Comparison of ENCODE assay signal across 13 cellular contexts in the genomic region with DNA sequence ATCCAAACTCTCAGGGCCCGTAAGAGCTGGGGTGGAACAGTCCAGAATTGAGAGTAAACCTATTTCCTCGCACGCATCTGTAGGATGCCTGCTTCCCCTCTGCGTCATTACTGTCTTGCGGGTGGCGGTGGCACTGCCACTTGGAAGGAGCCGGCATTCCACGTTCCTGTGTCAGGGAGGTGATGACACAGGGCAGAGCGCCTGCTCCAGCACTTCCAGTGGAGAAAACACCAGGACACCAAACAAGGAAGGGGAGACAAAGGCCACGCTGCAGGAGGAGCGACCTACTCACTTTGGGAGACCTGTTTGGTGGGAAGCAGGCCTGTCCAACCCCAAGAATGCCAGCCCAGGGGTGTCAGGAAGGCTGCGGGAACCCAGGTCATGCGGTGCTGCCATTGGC. TPM values are rescaled to one million over a fixed set of nuclear protein-coding genes. Genes with fewer than 3 reads are reported as not detected.
DNase-seq lines count a peak whose midpoint lies in the region; ATAC-seq lines count a peak whose summit lies in the region.
"Had no signal": no experiment of that assay in that cellular context is flagged by ENCODE, and none has a peak within 500 bp of the region (broad histone marks: within the 10 kb centered on the region; RNA-seq: fewer than 3 reads in every experiment).

No MANE protein-coding gene starts in this region.

- H3K9me3 Mint-ChIP-seq in activated CD4-positive, alpha-beta memory T cell treated with anti-CD3 and anti-CD28 coated beads, Interleukin-2, amount 10 ng/mL, durations not matched to agents 7 days and 5 days, result no peaks in the 10 kb centered on the region
- no peaks in the 10 kb centered on the region for H3K9me3 Mint-ChIP-seq in activated CD4-positive, alpha-beta memory T cell treated with anti-CD3 and anti-CD28 coated beads for 36 hours
- no peaks in the 10 kb centered on the region for H3K9me3 Mint-ChIP-seq in CD4-positive, CD25-positive, alpha-beta regulatory T cell
- no peaks in the 10 kb centered on the region for H3K9me3 Mint-ChIP-seq in activated CD8-positive, alpha-beta T cell treated with anti-CD3 and anti-CD28 coated beads, Interleukin-2, amount 10 ng/mL, durations not matched to agents 7 days and 5 days (ENCODE audit: insufficient read depth)
- no peaks in the 10 kb centered on the region for H3K9me3 Mint-ChIP-seq in naive thymus-derived CD8-positive, alpha-beta T cell

- CTCF ChIA-PET in activated CD4-positive, alpha-beta memory T cell treated with anti-CD3 and anti-CD28 coated beads, Interleukin-2, amount 10 ng/mL, durations not matched to agents 7 days and 5 days (lab: Charles Lee), result no interaction called here
- CTCF ChIA-PET in activated CD4-positive, alpha-beta memory T cell treated with anti-CD3 and anti-CD28 coated beads for 36 hours (lab: Charles Lee), result interaction anchor here (6.5 kb wide), 1 partner anchor 27 kb away, joined by 34 read pairs; no protein-coding TSS in a partner anchor
- CTCF ChIA-PET in activated CD8-positive, alpha-beta T cell treated with anti-CD3 and anti-CD28 coated beads, Interleukin-2, amount 10 ng/mL, durations not matched to agents 7 days and 5 days (lab: Charles Lee), result interaction anchor here (2.5 to 3.6 kb wide), 2 partner anchors 28 to 49 kb away, joined by 10 to 15 read pairs; no protein-coding TSS in a partner anchor

- H3K36me3 ChIP-seq in CD4-positive, CD25-positive, alpha-beta regulatory T cell (ENCODE audit: control insufficient read depth, insufficient read depth, low read length), result peaks cover 5% of the 10 kb centered on the region

- peaks cover 39% of the 10 kb centered on the region for H3K4me1 Mint-ChIP-seq in activated CD4-positive, alpha-beta memory T cell treated with anti-CD3 and anti-CD28 coated beads, Interleukin-2, amount 10 ng/mL, durations not matched to agents 7 days and 5 days
- peaks cover 8% of the 10 kb centered on the region for H3K4me1 Mint-ChIP-seq in activated CD4-positive, alpha-beta memory T cell treated with anti-CD3 and anti-CD28 coated beads for 36 hours (ENCODE audit: low read depth)
- peaks cover 0 to 43% (median 10%) of the 10 kb centered on the region in 4 donors for H3K4me1 Mint-ChIP-seq in CD4-positive, CD25-positive, alpha-beta regulatory T cell
- H3K4me1 Mint-ChIP-seq in activated CD8-positive, alpha-beta T cell treated with anti-CD3 and anti-CD28 coated beads, Interleukin-2, amount 10 ng/mL, durations not matched to agents 7 days and 5 days (ENCODE audit: low read depth), result peaks cover 54% of the 10 kb centered on the region
- H3K4me1 Mint-ChIP-seq in naive thymus-derived CD8-positive, alpha-beta T cell, result peaks cover 0 to 28% (median 21%) of the 10 kb centered on the region in 4 donors

- H3K4me3 Mint-ChIP-seq in activated CD4-positive, alpha-beta memory T cell treated with anti-CD3 and anti-CD28 coated beads, Interleukin-2, amount 10 ng/mL, durations not matched to agents 7 days and 5 days, result no peak overlapping the region
- no peak overlapping the region for H3K4me3 Mint-ChIP-seq in activated CD4-positive, alpha-beta memory T cell treated with anti-CD3 and anti-CD28 coated beads for 36 hours
- no peak overlapping the region for H3K4me3 Mint-ChIP-seq in CD4-positive, CD25-positive, alpha-beta regulatory T cell
- no peak overlapping the region for H3K4me3 Mint-ChIP-seq in activated CD8-positive, alpha-beta T cell treated with anti-CD3 and anti-CD28 coated beads, Interleukin-2, amount 10 ng/mL, durations not matched to agents 7 days and 5 days
- H3K4me3 Mint-ChIP-seq in naive thymus-derived CD8-positive, alpha-beta T cell, result no peak overlapping the region

- no peaks in the 10 kb centered on the region for H3K9me3 ChIP-seq in CD4-positive, CD25-positive, alpha-beta regulatory T cell (ENCODE audit: control insufficient read depth in 2 of 2, low read length in 2 of 2)
- H3K9me3 ChIP-seq: A549, Caco-2 had no signal

- no peaks in the 10 kb centered on the region for H3K27me3 Mint-ChIP-seq in activated CD4-positive, alpha-beta memory T cell treated with anti-CD3 and anti-CD28 coated beads, Interleukin-2, amount 10 ng/mL, durations not matched to agents 7 days and 5 days
- no peaks in the 10 kb centered on the region for H3K27me3 Mint-ChIP-seq in activated CD4-positive, alpha-beta memory T cell treated with anti-CD3 and anti-CD28 coated beads for 36 hours
- H3K27me3 Mint-ChIP-seq in CD4-positive, CD25-positive, alpha-beta regulatory T cell, result no peaks in the 10 kb centered on the region
- no peaks in the 10 kb centered on the region for H3K27me3 Mint-ChIP-seq in activated CD8-positive, alpha-beta T cell treated with anti-CD3 and anti-CD28 coated beads, Interleukin-2, amount 10 ng/mL, durations not matched to agents 7 days and 5 days (ENCODE audit: low read depth)
- H3K27me3 Mint-ChIP-seq in naive thymus-derived CD8-positive, alpha-beta T cell, result no peaks in the 10 kb centered on the region

- peaks cover 42% of the 10 kb centered on the region for H3K36me3 Mint-ChIP-seq in activated CD4-positive, alpha-beta memory T cell treated with anti-CD3 and anti-CD28 coated beads, Interleukin-2, amount 10 ng/mL, durations not matched to agents 7 days and 5 days (ENCODE audit: low read depth)
- H3K36me3 Mint-ChIP-seq in activated CD4-positive, alpha-beta memory T cell treated with anti-CD3 and anti-CD28 coated beads for 36 hours, result peaks cover 9% of the 10 kb centered on the region
- peaks cover 6% of the 10 kb centered on the region for H3K36me3 Mint-ChIP-seq in CD4-positive, CD25-positive, alpha-beta regulatory T cell
- H3K36me3 Mint-ChIP-seq in activated CD8-positive, alpha-beta T cell treated with anti-CD3 and anti-CD28 coated beads, Interleukin-2, amount 10 ng/mL, durations not matched to agents 7 days and 5 days (ENCODE audit: low read depth), result peaks cover 23% of the 10 kb centered on the region
- H3K36me3 Mint-ChIP-seq in naive thymus-derived CD8-positive, alpha-beta T cell, result peaks cover 0 to 11% (median 2%) of the 10 kb centered on the region in 3 donors

- H3K27ac Mint-ChIP-seq in activated CD4-positive, alpha-beta memory T cell treated with anti-CD3 and anti-CD28 coated beads, Interleukin-2, amount 10 ng/mL, durations not matched to agents 7 days and 5 days, result peak overlapping the region; percentile 60
- no peak overlapping the region for H3K27ac Mint-ChIP-seq in activated CD4-positive, alpha-beta memory T cell treated with anti-CD3 and anti-CD28 coated beads for 36 hours
- peak overlapping the region; percentile 81 to 94 (median 93) for H3K27ac Mint-ChIP-seq in CD4-positive, CD25-positive, alpha-beta regulatory T cell
- peak overlapping the region; percentile 82 for H3K27ac Mint-ChIP-seq in activated CD8-positive, alpha-beta T cell treated with anti-CD3 and anti-CD28 coated beads, Interleukin-2, amount 10 ng/mL, durations not matched to agents 7 days and 5 days
- peak overlapping the region in 8 of 10 donors; percentile 20 to 87 (median 78) for H3K27ac Mint-ChIP-seq in naive thymus-derived CD8-positive, alpha-beta T cell

- ATAC-seq in CD4-positive, CD25-positive, alpha-beta regulatory T cell (ENCODE audit: low read depth in 2 of 2), result no peak
- ATAC-seq in activated CD8-positive, alpha-beta T cell treated with anti-CD3 and anti-CD28 coated beads, Interleukin-2, amount 10 ng/mL, durations not matched to agents 7 days and 5 days, result no peak
- ATAC-seq in naive thymus-derived CD8-positive, alpha-beta T cell, result no peak
- ATAC-seq: A549 had no signal

- no peak overlapping the region for H3K4me3 ChIP-seq in CD4-positive, CD25-positive, alpha-beta regulatory T cell (ENCODE audit: low read depth, low read length)
- H3K4me3 ChIP-seq: A549 had no signal

- H3K27ac ChIP-seq in CD4-positive, CD25-positive, alpha-beta regulatory T cell (ENCODE audit: insufficient read depth, low read length, poor library complexity, severe bottlenecking), result no peak overlapping the region
- H3K27ac ChIP-seq: A549, KMS-11 had no signal

- intact Hi-C loops in activated CD4-positive, alpha-beta memory T cell treated with anti-CD3 and anti-CD28 coated beads for 36 hours (cut with micrococcal nuclease), result no loop called here

- no peaks in the 10 kb centered on the region for H3K27me3 ChIP-seq in CD4-positive, CD25-positive, alpha-beta regulatory T cell (ENCODE audit: control insufficient read depth, insufficient read depth, low read length)

- POLR2A ChIA-PET in activated CD4-positive, alpha-beta memory T cell treated with anti-CD3 and anti-CD28 coated beads, Interleukin-2, amount 10 ng/mL, durations not matched to agents 7 days and 5 days (lab: Charles Lee), result interaction anchor here (0.9 kb wide), 1 partner anchor 9 kb away, joined by 3 read pairs; no protein-coding TSS in a partner anchor
- POLR2A ChIA-PET in activated CD4-positive, alpha-beta memory T cell treated with anti-CD3 and anti-CD28 coated beads for 36 hours (lab: Charles Lee), result no interaction called here
- POLR2A ChIA-PET in activated CD8-positive, alpha-beta T cell treated with anti-CD3 and anti-CD28 coated beads, Interleukin-2, amount 10 ng/mL, durations not matched to agents 7 days and 5 days (lab: Charles Lee), result no interaction called here
- POLR2A ChIA-PET in naive thymus-derived CD8-positive, alpha-beta T cell (lab: Charles Lee), result interaction anchor here (1.1 to 1.7 kb wide), 2 partner anchors 10 to 28 kb away, joined by 3 to 5 read pairs; no protein-coding TSS in a partner anchor

- no peak for DNase-seq in activated CD4-positive, alpha-beta memory T cell treated with anti-CD3 and anti-CD28 coated beads, Interleukin-2, amount 10 ng/mL, durations not matched to agents 7 days and 5 days
- no peak for DNase-seq in activated CD4-positive, alpha-beta memory T cell treated with anti-CD3 and anti-CD28 coated beads for 36 hours
- no peak for DNase-seq in CD4-positive, CD25-positive, alpha-beta regulatory T cell
- no peak for DNase-seq in activated CD8-positive, alpha-beta T cell treated with anti-CD3 and anti-CD28 coated beads, Interleukin-2, amount 10 ng/mL, durations not matched to agents 7 days and 5 days
- DNase-seq in naive thymus-derived CD8-positive, alpha-beta T cell, result no peak
- DNase-seq in Kasumi-1 (lab: John Stamatoyannopoulos, UW) (no peak), inferior parietal cortex (ENCODE audit: extremely low spot score) (no peak)
- DNase-seq: Caco-2, H7, NCI-H1048, NCI-H524 had no signal

- peaks cover 8% of the 10 kb centered on the region for H3K4me1 ChIP-seq in CD4-positive, CD25-positive, alpha-beta regulatory T cell (ENCODE audit: control insufficient read depth, insufficient read depth, low read length, poor library complexity, severe bottlenecking)
- H3K4me1 ChIP-seq: A549, Caco-2 had no signal

RNA-seq across cellular contexts. Expression of a gene that starts 37.1 kb away (rescaled TPM):
- 10 to 100 TPM; 49.0 to 55.6 TPM for total RNA-seq in activated CD4-positive, alpha-beta memory T cell treated with anti-CD3 and anti-CD28 coated beads, Interleukin-2, amount 10 ng/mL, durations not matched to agents 7 days and 5 days
- total RNA-seq in activated CD4-positive, alpha-beta memory T cell treated with anti-CD3 and anti-CD28 coated beads for 36 hours, result 10 to 100 TPM; 44.9 to 45.7 TPM
- 85.3 TPM for total RNA-seq in CD4-positive, CD25-positive, alpha-beta regulatory T cell
- polyA plus RNA-seq in CD4-positive, CD25-positive, alpha-beta regulatory T cell, result 1 to 10 TPM; 4.1 to 7.2 (median 5.9) TPM
- total RNA-seq in activated CD8-positive, alpha-beta T cell treated with anti-CD3 and anti-CD28 coated beads, Interleukin-2, amount 10 ng/mL, durations not matched to agents 7 days and 5 days, result 10 to 100 TPM; 33.8 to 34.1 TPM
- 10 to 100 TPM; 46.0 to 49.4 TPM for total RNA-seq in naive thymus-derived CD8-positive, alpha-beta T cell
- polyA plus RNA-seq in naive thymus-derived CD8-positive, alpha-beta T cell, result 1 to 10 TPM; 2.6 to 6.9 (median 4.2) TPM

RNA-seq across cellular contexts. Expression of a gene that starts 43.3 kb away (rescaled TPM):
- under 1 TPM in 1 of 2 experiments, not detected in 1; 0.08 TPM for total RNA-seq in activated CD4-positive, alpha-beta memory T cell treated with anti-CD3 and anti-CD28 coated beads, Interleukin-2, amount 10 ng/mL, durations not matched to agents 7 days and 5 days
- total RNA-seq in activated CD4-positive, alpha-beta memory T cell treated with anti-CD3 and anti-CD28 coated beads for 36 hours, result under 1 TPM; 0.44 to 0.50 TPM
- total RNA-seq in CD4-positive, CD25-positive, alpha-beta regulatory T cell, result 0.42 TPM
- under 1 TPM in 3 of 4 donors, not detected in 1; 0.09 to 0.42 (median 0.21) TPM for polyA plus RNA-seq in CD4-positive, CD25-positive, alpha-beta regulatory T cell
- total RNA-seq in activated CD8-positive, alpha-beta T cell treated with anti-CD3 and anti-CD28 coated beads, Interleukin-2, amount 10 ng/mL, durations not matched to agents 7 days and 5 days, result under 1 TPM; 0.16 to 0.24 TPM
- under 1 TPM; 0.31 to 0.41 TPM for total RNA-seq in naive thymus-derived CD8-positive, alpha-beta T cell
- polyA plus RNA-seq in naive thymus-derived CD8-positive, alpha-beta T cell, result under 1 TPM in 2 of 3 donors, not detected in 1; 0.56 to 0.64 TPM

RNA-seq across cellular contexts. Expression of a gene that starts 46.6 kb away (rescaled TPM):
- total RNA-seq in activated CD4-positive, alpha-beta memory T cell treated with anti-CD3 and anti-CD28 coated beads, Interleukin-2, amount 10 ng/mL, durations not matched to agents 7 days and 5 days, result 10 to 100 TPM; 43.2 to 46.2 TPM
- 10 to 100 TPM; 32.5 to 33.1 TPM for total RNA-seq in activated CD4-positive, alpha-beta memory T cell treated with anti-CD3 and anti-CD28 coated beads for 36 hours
- total RNA-seq in CD4-positive, CD25-positive, alpha-beta regulatory T cell, result 120 TPM
- polyA plus RNA-seq in CD4-positive, CD25-positive, alpha-beta regulatory T cell, result 10 to 100 TPM; 29.9 to 48.5 (median 40.4) TPM
- total RNA-seq in activated CD8-positive, alpha-beta T cell treated with anti-CD3 and anti-CD28 coated beads, Interleukin-2, amount 10 ng/mL, durations not matched to agents 7 days and 5 days, result 10 to 100 TPM; 44.8 to 50.8 TPM
- 10 to 100 TPM; 82.7 to 93.1 TPM for total RNA-seq in naive thymus-derived CD8-positive, alpha-beta T cell
- polyA plus RNA-seq in naive thymus-derived CD8-positive, alpha-beta T cell, result 10 to 100 TPM; 12.9 to 38.0 (median 16.7) TPM

RNA-seq across cellular contexts. Expression of a gene that starts 52.7 kb away (rescaled TPM):
- 1 to 10 TPM; 8.2 to 8.7 TPM for total RNA-seq in activated CD4-positive, alpha-beta memory T cell treated with anti-CD3 and anti-CD28 coated beads, Interleukin-2, amount 10 ng/mL, durations not matched to agents 7 days and 5 days
- total RNA-seq in activated CD4-positive, alpha-beta memory T cell treated with anti-CD3 and anti-CD28 coated beads for 36 hours, result 1 to 10 TPM; 6.9 to 8.2 TPM
- total RNA-seq in CD4-positive, CD25-positive, alpha-beta regulatory T cell, result 6.6 TPM
- not detected for polyA plus RNA-seq in CD4-positive, CD25-positive, alpha-beta regulatory T cell
- 10 to 100 TPM; 10.0 to 10.6 TPM for total RNA-seq in activated CD8-positive, alpha-beta T cell treated with anti-CD3 and anti-CD28 coated beads, Interleukin-2, amount 10 ng/mL, durations not matched to agents 7 days and 5 days
- 10 to 100 TPM; 11.1 to 12.8 TPM for total RNA-seq in naive thymus-derived CD8-positive, alpha-beta T cell
- polyA plus RNA-seq in naive thymus-derived CD8-positive, alpha-beta T cell, result under 1 TPM in 2 of 3 donors, not detected in 1; 0.08 to 0.63 TPM

Comparison
In these comparisons a context has a peak if more than half of its experiments do, and no peak if none do; other contexts are left out.
1. POLR2A ChIA-PET loops: an anchor here in activated CD4-positive, alpha-beta memory T cell treated with anti-CD3 and anti-CD28 coated beads, Interleukin-2, amount 10 ng/mL, durations not matched to agents 7 days and 5 days (0.9 kb wide) and naive thymus-derived CD8-positive, alpha-beta T cell (1.1 to 1.7 kb wide); none called in activated CD4-positive, alpha-beta memory T cell treated with anti-CD3 and anti-CD28 coated beads for 36 hours and activated CD8-positive, alpha-beta T cell treated with anti-CD3 and anti-CD28 coated beads, Interleukin-2, amount 10 ng/mL, durations not matched to agents 7 days and 5 days.